ENCODE assay signal across 7 cellular contexts in genomic region chr1:156920233-156921052, GRCh38. TPM values are rescaled to one million over a fixed set of nuclear protein-coding genes. Genes with fewer than 3 reads are reported as not detected.
DNase-seq lines count a peak whose midpoint lies in the region; ATAC-seq and TF ChIP-seq lines count a peak whose summit lies in the region.

Gene LRRC71, plus strand, starts transcription at chr1:156920632. Its CDS starts 172 bp downstream, at chr1:156920804.

- ATAC-seq in HG03565 (IDR thresholded peaks at IDR 0.05; ENCODE audit: unreplicated experiment), result no peak

- DNase-seq in GM13976 (ENCODE audit: low spot score) (peak; percentile 85), NCI-H510A treated with DMSO at 0.1 percent for 48 hours (lab: John Stamatoyannopoulos, UW) (peak; percentile 35), epithelial cell of proximal tubule (ENCODE audit: low read depth) (no peak), midbrain (lab: John Stamatoyannopoulos, UW) (peak; percentile 40)
- peak; percentile 20 for DNase-seq in activated CD8-positive, alpha-beta memory T cell treated with anti-CD3 and anti-CD28 coated beads, Interleukin-2, amount 50 U/mL, for 24 hours (ENCODE audit: extremely low read depth)
- DNase-seq in stimulated activated CD8-positive, alpha-beta memory T cell treated with anti-CD3 and anti-CD28 coated beads, Interleukin-4, amount 100 ng/mL, for 48 hours, result peak; percentile 90

- in situ Hi-C loops in GM13976 (cut with MboI; ENCODE audit: low sequenced_read_pairs, unreplicated experiment), result no loop called here

- peak; percentile 64 for TF ChIP-seq CTCF in GM13976 (IDR thresholded peaks at IDR 0.05; ENCODE audit: borderline replicate concordance, control extremely low read depth, extremely low read depth, insufficient read depth, missing control alignments)
- TF ChIP-seq CTCF in epithelial cell of proximal tubule (conservative IDR thresholded peaks at IDR 0.05; ENCODE audit: low read depth, low read length), result peak; percentile 85

- peak within 1 kb of the TSS; percentile 34 for H3K4me3 ChIP-seq in epithelial cell of proximal tubule (ENCODE audit: low read depth, low read length)

RNA-seq across cellular contexts. Expression of gene LRRC71, which starts in this region (rescaled TPM):
- not detected in 2 replicates for total RNA-seq in epithelial cell of proximal tubule
